In genomic region chr9:12457237-12457636, GRCh38 we compare ENCODE assay signal across 3 cellular contexts.
A peak's percentile ranks its signal among the peaks of the same experiment; 100 is the strongest.
TF ChIP-seq lines count a peak whose summit lies in the region.

No MANE protein-coding gene starts in this region.

TF ChIP-seq in HepG2, 621 proteins besides CTCF, POLR2A, EP300 and RAD21:
- TF ChIP-seq ERF (CRISPR knock-in tag; IDR thresholded peaks at IDR 0.05) (no peak), U2AF1 (optimal IDR thresholded peaks at IDR 0.05; ENCODE audit: low read depth, low read length) (no peak), TMF1 (CRISPR knock-in tag; IDR thresholded peaks at IDR 0.05; ENCODE audit: low read depth) (no peak), TCF7 (IDR thresholded peaks at IDR 0.05; ENCODE audit: low read depth) (no peak), HDAC1 (CRISPR knock-in tag; IDR thresholded peaks at IDR 0.05) (no peak), MAFK (conservative IDR thresholded peaks at IDR 0.05 in 1 of 2, IDR thresholded peaks at IDR 0.05 in 1 of 2; ENCODE audit: low read length in 2 of 2) (peak; percentile 54 to 61), PAWR (CRISPR knock-in tag; IDR thresholded peaks at IDR 0.05; ENCODE audit: borderline replicate concordance) (no peak), MAFF (IDR thresholded peaks at IDR 0.05; ENCODE audit: low read depth, low read length) (peak; percentile 48), BRD4 (CRISPR knock-in tag; IDR thresholded peaks at IDR 0.05) (no peak)

TF ChIP-seq in A549, 52 proteins besides CTCF, POLR2A, EP300 and RAD21:
- TF ChIP-seq MAFK (IDR thresholded peaks at IDR 0.05; ENCODE audit: partially characterized antibody) (peak; percentile 61), ESRRA (IDR thresholded peaks at IDR 0.05; ENCODE audit: borderline replicate concordance, low read length) (no peak)
TF ChIP-seq in A549: peak in this region for 1.

TF ChIP-seq in IMR-90, 13 proteins besides CTCF, POLR2A, EP300 and RAD21 (continued from another document):
- 0 out of 2 replicates have a peak, but pooled peaks have one; percentile 18 for TF ChIP-seq MAFK (IDR thresholded peaks at IDR 0.05; ENCODE audit: low read depth, low read length)
